Comparison of ENCODE assay signal across 1 cellular context in the genomic region with DNA sequence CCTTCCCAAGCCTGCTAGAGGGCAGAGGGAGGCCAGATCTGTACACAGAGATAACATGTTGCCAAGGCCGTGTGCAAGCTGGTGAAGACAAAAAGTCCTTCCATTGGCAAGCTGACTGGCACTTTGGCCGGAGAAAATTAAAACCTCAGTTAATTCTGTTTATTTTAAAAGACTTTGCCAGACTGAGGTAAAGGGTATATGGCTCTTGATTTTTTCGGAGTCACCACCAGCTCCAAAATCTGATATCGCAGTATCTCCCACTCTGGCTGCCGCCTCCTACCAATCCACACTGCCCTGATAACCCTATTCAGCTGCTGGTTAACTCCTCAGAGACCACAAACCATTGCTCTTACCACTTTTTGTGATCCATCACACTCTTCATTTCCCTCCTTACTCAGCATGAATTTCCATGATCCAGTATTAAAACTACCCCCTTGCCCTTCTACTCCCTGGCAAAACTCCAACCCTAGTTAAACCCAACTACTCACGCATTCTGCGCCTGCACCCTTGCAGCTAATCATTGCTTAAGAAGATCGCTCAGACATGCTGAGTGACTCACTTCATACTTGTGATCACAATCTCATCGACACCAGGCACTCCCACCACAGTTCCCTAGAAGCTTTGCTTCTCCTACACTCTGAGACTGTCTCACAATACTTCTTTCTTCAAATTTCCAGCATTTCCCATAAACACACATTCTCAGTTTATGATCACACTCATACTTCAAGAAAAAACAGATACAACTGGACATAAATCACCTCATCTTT.
TF ChIP-seq lines count a peak whose summit lies in the region.

No MANE protein-coding gene starts in this region.

TF ChIP-seq in HCT116, 20 proteins besides CTCF, POLR2A, EP300 and RAD21 (continued from another document):
- TF ChIP-seq ZFX (IDR thresholded peaks at IDR 0.05) (no peak), SRF (IDR thresholded peaks at IDR 0.05; ENCODE audit: low read depth) (no peak; the same call in 1 of the 2 replicates), TCF7L2 (IDR thresholded peaks at IDR 0.05; ENCODE audit: borderline replicate concordance, extremely low read depth, insufficient read depth, insufficient read length) (no peak), EZH2 (IDR thresholded peaks at IDR 0.05) (no peak), CEBPB (IDR thresholded peaks at IDR 0.05; ENCODE audit: low read depth) (peak; percentile 88), SIN3A (IDR thresholded peaks at IDR 0.05; ENCODE audit: low read depth) (0 out of 2 replicates have a peak, but pooled peaks have one; percentile 29), EZH2phosphoT487 (IDR thresholded peaks at IDR 0.05; ENCODE audit: borderline replicate concordance) (no peak), CBX3 (IDR thresholded peaks at IDR 0.05; ENCODE audit: low read depth) (peak; percentile 75; the same call in 1 of the 2 replicates), YY1 (IDR thresholded peaks at IDR 0.05; ENCODE audit: extremely low read depth, insufficient replicate concordance, low read depth, low read length) (no peak), JUND (IDR thresholded peaks at IDR 0.05) (peak; percentile 79), FOSL1 (IDR thresholded peaks at IDR 0.05; ENCODE audit: low read depth) (peak; percentile 73), EGR1 (IDR thresholded peaks at IDR 0.05; ENCODE audit: low read depth) (no peak)
- TF ChIP-seq, protein P1, sequence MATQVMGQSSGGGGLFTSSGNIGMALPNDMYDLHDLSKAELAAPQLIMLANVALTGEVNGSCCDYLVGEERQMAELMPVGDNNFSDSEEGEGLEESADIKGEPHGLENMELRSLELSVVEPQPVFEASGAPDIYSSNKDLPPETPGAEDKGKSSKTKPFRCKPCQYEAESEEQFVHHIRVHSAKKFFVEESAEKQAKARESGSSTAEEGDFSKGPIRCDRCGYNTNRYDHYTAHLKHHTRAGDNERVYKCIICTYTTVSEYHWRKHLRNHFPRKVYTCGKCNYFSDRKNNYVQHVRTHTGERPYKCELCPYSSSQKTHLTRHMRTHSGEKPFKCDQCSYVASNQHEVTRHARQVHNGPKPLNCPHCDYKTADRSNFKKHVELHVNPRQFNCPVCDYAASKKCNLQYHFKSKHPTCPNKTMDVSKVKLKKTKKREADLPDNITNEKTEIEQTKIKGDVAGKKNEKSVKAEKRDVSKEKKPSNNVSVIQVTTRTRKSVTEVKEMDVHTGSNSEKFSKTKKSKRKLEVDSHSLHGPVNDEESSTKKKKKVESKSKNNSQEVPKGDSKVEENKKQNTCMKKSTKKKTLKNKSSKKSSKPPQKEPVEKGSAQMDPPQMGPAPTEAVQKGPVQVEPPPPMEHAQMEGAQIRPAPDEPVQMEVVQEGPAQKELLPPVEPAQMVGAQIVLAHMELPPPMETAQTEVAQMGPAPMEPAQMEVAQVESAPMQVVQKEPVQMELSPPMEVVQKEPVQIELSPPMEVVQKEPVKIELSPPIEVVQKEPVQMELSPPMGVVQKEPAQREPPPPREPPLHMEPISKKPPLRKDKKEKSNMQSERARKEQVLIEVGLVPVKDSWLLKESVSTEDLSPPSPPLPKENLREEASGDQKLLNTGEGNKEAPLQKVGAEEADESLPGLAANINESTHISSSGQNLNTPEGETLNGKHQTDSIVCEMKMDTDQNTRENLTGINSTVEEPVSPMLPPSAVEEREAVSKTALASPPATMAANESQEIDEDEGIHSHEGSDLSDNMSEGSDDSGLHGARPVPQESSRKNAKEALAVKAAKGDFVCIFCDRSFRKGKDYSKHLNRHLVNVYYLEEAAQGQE (IDR thresholded peaks at IDR 0.05; ENCODE audit: low read depth), result no peak
- TF ChIP-seq, protein P2, sequence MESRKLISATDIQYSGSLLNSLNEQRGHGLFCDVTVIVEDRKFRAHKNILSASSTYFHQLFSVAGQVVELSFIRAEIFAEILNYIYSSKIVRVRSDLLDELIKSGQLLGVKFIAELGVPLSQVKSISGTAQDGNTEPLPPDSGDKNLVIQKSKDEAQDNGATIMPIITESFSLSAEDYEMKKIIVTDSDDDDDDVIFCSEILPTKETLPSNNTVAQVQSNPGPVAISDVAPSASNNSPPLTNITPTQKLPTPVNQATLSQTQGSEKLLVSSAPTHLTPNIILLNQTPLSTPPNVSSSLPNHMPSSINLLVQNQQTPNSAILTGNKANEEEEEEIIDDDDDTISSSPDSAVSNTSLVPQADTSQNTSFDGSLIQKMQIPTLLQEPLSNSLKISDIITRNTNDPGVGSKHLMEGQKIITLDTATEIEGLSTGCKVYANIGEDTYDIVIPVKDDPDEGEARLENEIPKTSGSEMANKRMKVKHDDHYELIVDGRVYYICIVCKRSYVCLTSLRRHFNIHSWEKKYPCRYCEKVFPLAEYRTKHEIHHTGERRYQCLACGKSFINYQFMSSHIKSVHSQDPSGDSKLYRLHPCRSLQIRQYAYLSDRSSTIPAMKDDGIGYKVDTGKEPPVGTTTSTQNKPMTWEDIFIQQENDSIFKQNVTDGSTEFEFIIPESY (IDR thresholded peaks at IDR 0.05; ENCODE audit: extremely low read depth, insufficient replicate concordance, low read length), result no peak
TF ChIP-seq in HCT116: peak in this region for 7.
